In genomic region chr7:86768967-86769760, GRCh38 we compare ENCODE assay signal across 14 cellular contexts.
DNase-seq lines count a peak whose midpoint lies in the region; ATAC-seq lines count a peak whose summit lies in the region.
"Had no signal": no experiment of that assay in that cellular context is flagged by ENCODE, and none has a peak within 500 bp of the region (broad histone marks: within the 10 kb centered on the region; RNA-seq: fewer than 3 reads in every experiment).

No MANE protein-coding gene starts in this region.

- no peaks in the 10 kb centered on the region for H3K9me3 ChIP-seq in BLaER1
- H3K9me3 ChIP-seq: vagina had no signal

- H3K27me3 ChIP-seq in BLaER1 = no peaks in the 10 kb centered on the region
- H3K27me3 ChIP-seq: vagina had no signal

- H4K20me1 ChIP-seq in BLaER1 = no peaks in the 10 kb centered on the region

- H3K4me1 ChIP-seq in BLaER1 = 0 out of 2 replicates have a peak, but pooled peaks cover 6% of the 10 kb centered on the region
- H3K4me1 ChIP-seq: vagina had no signal

- H3K9ac ChIP-seq in BLaER1 = no peak overlapping the region

- H3K4me2 ChIP-seq in BLaER1 = peak overlapping the region; percentile 12; the same call in 1 of the 2 replicates

- ATAC-seq in GM19043 (IDR thresholded peaks at IDR 0.05; ENCODE audit: low read depth, unreplicated experiment) (peak; percentile 65), HG02759 (IDR thresholded peaks at IDR 0.05; ENCODE audit: unreplicated experiment) (peak; percentile 80), HG03565 (IDR thresholded peaks at IDR 0.05; ENCODE audit: unreplicated experiment) (peak; percentile 76), GM21737 (IDR thresholded peaks at IDR 0.05; ENCODE audit: unreplicated experiment) (no peak)
- ATAC-seq: PC-3 had no signal

- H3K4me3 ChIP-seq in BLaER1 = no peak overlapping the region
- H3K4me3 ChIP-seq: vagina had no signal

- no peak overlapping the region for H3K27ac ChIP-seq in BLaER1
- H3K27ac ChIP-seq: vagina had no signal

- no peak for DNase-seq in NCI-H345 (lab: John Stamatoyannopoulos, UW)
- DNase-seq in putamen (ENCODE audit: low spot score) = no peak
- DNase-seq in activated naive CD4-positive, alpha-beta T cell (lab: John Stamatoyannopoulos, UW) = no peak
- DNase-seq: activated CD8-positive, alpha-beta memory T cell treated with anti-CD3 and anti-CD28 coated beads, Interleukin-2, amount 50 U/mL, for 48 hours; anterior cingulate cortex; DMS153; PC-3; T-helper 9 cell had no signal

- H3K36me3 ChIP-seq in BLaER1 = no peaks in the 10 kb centered on the region
- H3K36me3 ChIP-seq: vagina had no signal
